16 cellular contexts compared by ENCODE assay signal in genomic region chr5:147784596-147784995, GRCh38. TPM values are rescaled to one million over a fixed set of nuclear protein-coding genes. Genes with fewer than 3 reads are reported as not detected.
DNase-seq lines count a peak whose midpoint lies in the region; ATAC-seq, FAIRE-seq and TF ChIP-seq lines count a peak whose summit lies in the region.
"Had no signal": no experiment of that assay in that cellular context is flagged by ENCODE, and none has a peak within 500 bp of the region (broad histone marks: within the 10 kb centered on the region; RNA-seq: fewer than 3 reads in every experiment).

No MANE protein-coding gene starts in this region.

- H4K5ac ChIP-seq in H1 (ENCODE audit: insufficient read length, low read depth, low read length): no peak overlapping the region

- no peak for ATAC-seq in HG03520 (IDR thresholded peaks at IDR 0.05; ENCODE audit: unreplicated experiment)
- ATAC-seq: A549, HepG2 had no signal

- no peaks in the 10 kb centered on the region; the same call in 1 of the 2 replicates for H4K20me1 ChIP-seq in Karpas-422 (ENCODE audit: insufficient read depth, low read depth, low read length)
- no peaks in the 10 kb centered on the region for H4K20me1 ChIP-seq in H1 (replicated peaks in 1 of 2; ENCODE audit: control insufficient read depth in 1 of 2, insufficient read depth in 2 of 2, low read length in 2 of 2)

- no peaks in the 10 kb centered on the region for H3K27me3 ChIP-seq in Karpas-422 (ENCODE audit: low read length)
- H3K27me3 ChIP-seq in H1 (replicated peaks in 1 of 4; ENCODE audit: control insufficient read depth in 3 of 4, extremely low read depth in 1 of 4, insufficient read depth in 3 of 4, low read length in 3 of 4): no peaks in the 10 kb centered on the region
- H3K27me3 ChIP-seq in neuronal stem cell (ENCODE audit: control insufficient read depth in 3 of 3, insufficient read depth in 3 of 3, low read depth in 1 of 3, low read length in 3 of 3): no peaks in the 10 kb centered on the region
- H3K27me3 ChIP-seq: BE2C had no signal

- peaks cover 34% of the 10 kb centered on the region for H3K4me1 ChIP-seq in Karpas-422 (ENCODE audit: low read length)
- H3K4me1 ChIP-seq in H1 (replicated peaks in 1 of 4; ENCODE audit: control insufficient read depth in 3 of 4, insufficient read depth in 4 of 4, low read length in 3 of 4): peaks cover 0 to 5% (median 2%) of the 10 kb centered on the region in 4 experiments; a peak in 2 of 7 replicates
- H3K4me1 ChIP-seq in neuronal stem cell (ENCODE audit: control insufficient read depth in 2 of 2, insufficient read depth in 1 of 2, low read depth in 1 of 2, low read length in 2 of 2): peaks cover 2 to 11% of the 10 kb centered on the region in 2 donors
- H3K4me1 ChIP-seq: A549, HAP-1 had no signal

- TF ChIP-seq RAD21 in H1 (IDR thresholded peaks at IDR 0.05 in 1 of 2, conservative IDR thresholded peaks at IDR 0.05 in 1 of 2; ENCODE audit: low read depth in 2 of 2, low read length in 2 of 2): no peak

- 0 out of 2 replicates have a peak overlapping the region, but pooled peaks have one; percentile 9 for H3K18ac ChIP-seq in H1 (ENCODE audit: extremely low read depth, low read length)
- no peak overlapping the region for H3K18ac ChIP-seq in neuronal stem cell (ENCODE audit: low read length)

- no peak overlapping the region for H3K14ac ChIP-seq in H1 (ENCODE audit: insufficient read length)
- H3K14ac ChIP-seq in neuronal stem cell (ENCODE audit: low read length): no peak overlapping the region

- H3K56ac ChIP-seq in H1 (replicated peaks; ENCODE audit: insufficient read length, low read depth, low read length): no peak overlapping the region

- H3K23ac ChIP-seq in H1 (ENCODE audit: insufficient read length) (no peak overlapping the region), neuronal stem cell (ENCODE audit: low read depth, low read length, poor library complexity) (no peak overlapping the region)

- WGBS in H1 (ENCODE audit: extremely low coverage in 1 of 2, insufficient coverage in 1 of 2, insufficient read length in 1 of 2, insufficient replicate concordance in 2 of 2, low coverage in 1 of 2, low lambda C conversion rate in 2 of 2, missing lambda C conversion rate in 1 of 2), 2 experiments: 91% methylated on average over 3 of the region's 3 CpGs; no CpG with 5 or more reads in 1 of the 2 experiments
- no CpG with 5 or more reads among the region's 3 CpGs for WGBS in neuronal stem cell (ENCODE audit: extremely low coverage in 2 of 2, insufficient read length in 2 of 2, insufficient replicate concordance in 1 of 2), 2 donors

- no peak for DNase-seq in Karpas-422
- no peak for DNase-seq in H1 (ENCODE audit: low read depth in 1 of 2, low spot score in 2 of 2)
- no peak for DNase-seq in neuronal stem cell (ENCODE audit: low spot score)
- DNase-seq in osteocyte (ENCODE audit: extremely low spot score, unreplicated experiment): no peak
- no peak for DNase-seq in middle frontal gyrus (ENCODE audit: extremely low spot score, low spot score)
- DNase-seq: BE2C, GF-D8, GOT3 had no signal

- FAIRE-seq in H1 (lab: Jason Lieb, UNC): no peak
- FAIRE-seq: A549, GM19239, HepG2, HTR-8/SVneo had no signal

- no peaks in the 10 kb centered on the region for H3K36me3 Mint-ChIP-seq in osteocyte (ENCODE audit: unreplicated experiment)

- H2BK12ac ChIP-seq in H1 (ENCODE audit: low read depth, low read length) (no peak overlapping the region), neuronal stem cell (ENCODE audit: low read length) (no peak overlapping the region)

- no peaks in the 10 kb centered on the region for H3K9me3 Mint-ChIP-seq in osteocyte (ENCODE audit: unreplicated experiment)

- H2BK15ac ChIP-seq in H1 (ENCODE audit: low read length) (no peak overlapping the region), neuronal stem cell (ENCODE audit: low read length) (no peak overlapping the region)

- no peak overlapping the region for H4K8ac ChIP-seq in H1 (ENCODE audit: extremely low read depth, insufficient read depth, low read length)
- no peak overlapping the region for H4K8ac ChIP-seq in neuronal stem cell (ENCODE audit: low read depth, low read length)

- H3K23me2 ChIP-seq in H1 (ENCODE audit: low read depth, low read length): peaks cover 5% of the 10 kb centered on the region; the same call in 1 of the 2 replicates

- peaks cover 28% of the 10 kb centered on the region for H3K79me2 ChIP-seq in Karpas-422 (ENCODE audit: low read length)
- H3K79me2 ChIP-seq in H1 (ENCODE audit: control insufficient read depth in 1 of 2, insufficient read depth in 2 of 2, low read length in 2 of 2): peaks cover 0 to 22% of the 10 kb centered on the region in 2 experiments; a peak in 2 of 4 replicates

- H3K4me3 Mint-ChIP-seq in osteocyte (ENCODE audit: unreplicated experiment): no peak overlapping the region

- H3K4me3 ChIP-seq in Karpas-422 (ENCODE audit: low read length) (no peak overlapping the region), H1 (ENCODE audit: extremely low read depth in 1 of 4, insufficient read depth in 2 of 4, low read depth in 3 of 4, low read length in 4 of 4) (no peak overlapping the region), neuronal stem cell (ENCODE audit: low read length in 2 of 2) (no peak overlapping the region)
- H3K4me3 ChIP-seq: A549, HAP-1 had no signal

- POLR2A ChIA-PET in H1 (lab: Charles Lee; ENCODE audit: partially characterized antibody): no interaction called here

- TF ChIP-seq POLR2A in H1 (IDR thresholded peaks at IDR 0.05; ENCODE audit: control extremely low read depth in 1 of 2, low read depth in 2 of 2, low read length in 2 of 2): no peak

- peaks cover 7% of the 10 kb centered on the region for H3K27me3 Mint-ChIP-seq in osteocyte (ENCODE audit: unreplicated experiment)

- TF ChIP-seq CTCF in H1 (IDR thresholded peaks at IDR 0.05; ENCODE audit: control extremely low read depth in 1 of 3, insufficient read depth in 1 of 3, low read depth in 1 of 3, low read length in 3 of 3) (no peak), osteocyte (IDR thresholded peaks at IDR 0.05) (no peak)

- CTCF ChIA-PET in H1 (lab: Charles Lee; ENCODE audit: partially characterized antibody): interaction anchor here (0.6 to 0.9 kb wide), 4 partner anchors 36 to 156 kb away, joined by 3 read pairs; no protein-coding TSS in a partner anchor

- H3K79me1 ChIP-seq in H1 (ENCODE audit: low read depth, low read length) (no peaks in the 10 kb centered on the region), neuronal stem cell (ENCODE audit: low read depth, low read length) (no peaks in the 10 kb centered on the region)

- no peak for TF ChIP-seq EP300 in H1 (IDR thresholded peaks at IDR 0.05; ENCODE audit: borderline replicate concordance in 1 of 2, low read depth in 2 of 2, low read length in 2 of 2)

- no peak overlapping the region for H3K4me2 ChIP-seq in Karpas-422 (ENCODE audit: low read depth, low read length, poor library complexity, severe bottlenecking)
- no peak overlapping the region for H3K4me2 ChIP-seq in H1 (ENCODE audit: insufficient read depth in 1 of 2, low read depth in 2 of 2, low read length in 2 of 2)
- no peak overlapping the region for H3K4me2 ChIP-seq in neuronal stem cell (ENCODE audit: insufficient read depth, low read length, poor library complexity, severe bottlenecking)
- H3K4me2 ChIP-seq: A549 had no signal

- H2BK5ac ChIP-seq in H1 (ENCODE audit: low read depth, low read length) (no peak overlapping the region), neuronal stem cell (ENCODE audit: low read length) (no peak overlapping the region)

- H3K4ac ChIP-seq in H1 (replicated peaks; ENCODE audit: insufficient read length, low read depth, low read length) (no peak overlapping the region), neuronal stem cell (ENCODE audit: low read length) (no peak overlapping the region)

- H2BK20ac ChIP-seq in H1 (ENCODE audit: low read length): peak overlapping the region; percentile 27; the same call in 1 of the 2 replicates

- H2AFZ ChIP-seq in Karpas-422 (ENCODE audit: low read length) (peak overlapping the region; percentile 84), H1 (ENCODE audit: low read length) (0 out of 2 replicates have a peak overlapping the region, but pooled peaks have one; percentile 29), neuronal stem cell (ENCODE audit: low read length) (peak overlapping the region; percentile 4)

- no peak overlapping the region for H4K91ac ChIP-seq in H1 (replicated peaks; ENCODE audit: insufficient read length, low read length)
- no peak overlapping the region for H4K91ac ChIP-seq in neuronal stem cell (ENCODE audit: low read depth, low read length, poor library complexity)

- H2AK5ac ChIP-seq in H1 (ENCODE audit: low read depth, low read length): no peak overlapping the region
- no peak overlapping the region for H2AK5ac ChIP-seq in neuronal stem cell (ENCODE audit: low read depth, low read length)

- no peak overlapping the region for H2BK120ac ChIP-seq in H1 (replicated peaks; ENCODE audit: low read depth, low read length)
- no peak overlapping the region for H2BK120ac ChIP-seq in neuronal stem cell (ENCODE audit: low read depth, low read length)

- peaks cover 14% of the 10 kb centered on the region for H3K4me1 Mint-ChIP-seq in osteocyte (ENCODE audit: unreplicated experiment)

- no peak overlapping the region for H3K27ac ChIP-seq in Karpas-422 (ENCODE audit: low read length)
- no peak overlapping the region for H3K27ac ChIP-seq in H1 (ENCODE audit: low read depth, low read length)
- no peak overlapping the region for H3K27ac ChIP-seq in neuronal stem cell (replicated peaks; ENCODE audit: low read length)
- H3K27ac ChIP-seq: A549, C4-2B had no signal

- H3K36me3 ChIP-seq in Karpas-422 (ENCODE audit: insufficient read depth, low read length) (no peaks in the 10 kb centered on the region), H1 (ENCODE audit: control insufficient read depth in 2 of 4, insufficient read depth in 4 of 4, low read length in 3 of 4) (no peaks in the 10 kb centered on the region), neuronal stem cell (replicated peaks in 1 of 2; ENCODE audit: control insufficient read depth in 2 of 2, insufficient read depth in 2 of 2, low read length in 2 of 2) (no peaks in the 10 kb centered on the region)
- H3K36me3 ChIP-seq: BE2C, HAP-1 had no signal

- no peak overlapping the region for H3K27ac Mint-ChIP-seq in osteocyte (ENCODE audit: unreplicated experiment)

- no peaks in the 10 kb centered on the region for H3K9me2 ChIP-seq in Karpas-422 (replicated peaks; ENCODE audit: insufficient read depth, low read length)

- H3K9me3 ChIP-seq in Karpas-422 (ENCODE audit: low read length): no peaks in the 10 kb centered on the region
- no peaks in the 10 kb centered on the region for H3K9me3 ChIP-seq in H1 (ENCODE audit: insufficient read depth in 2 of 2, low read depth in 1 of 2, low read length in 1 of 2)
- H3K9me3 ChIP-seq in neuronal stem cell (replicated peaks in 1 of 2; ENCODE audit: control insufficient read depth in 2 of 2, insufficient read depth in 1 of 2, low read depth in 1 of 2, low read length in 2 of 2): no peaks in the 10 kb centered on the region
- H3K9me3 ChIP-seq: A549, BE2C, HAP-1 had no signal

- H3K9ac ChIP-seq in Karpas-422 (ENCODE audit: low read length) (no peak overlapping the region), H1 (replicated peaks in 1 of 4; ENCODE audit: extremely low read depth in 1 of 4, low read depth in 3 of 4, low read length in 3 of 4) (no peak overlapping the region), neuronal stem cell (ENCODE audit: low read depth, low read length, poor library complexity) (no peak overlapping the region)

RNA-seq across cellular contexts. Expression of gene JAKMIP2, which starts 2.1 kb away (rescaled TPM):
- total RNA-seq in Karpas-422 (2014; rRNA removed; shearing (Covaris generic); ENCODE audit: low replicate concordance): 39.5 and 58.7 TPM in 2 replicates
- total RNA-seq in H1 (2021; fragmentation: NEBNext Ultra II Directional; extraction: Animal tissue kit (Norgen Biotek cat#: 25700)): 13.4 and 13.6 TPM in 2 replicates
- 2.4 and 3.2 TPM in 2 replicates for polyA plus RNA-seq in H1 (2011; rRNA removed)
- polyA plus RNA-seq in H1 (2011; cell fraction: cytosol; rRNA removed): 4.9 TPM
- polyA plus RNA-seq in H1 (2011; cell fraction: nucleus; rRNA removed): 22.7 TPM
- 7.6 to 10.9 TPM (median 10.5 TPM) in 4 replicates for polyA plus RNA-seq in H1 (2012, experiment 1 of 2)
- 0.52 TPM for polyA plus RNA-seq in H1 (2012, experiment 2 of 2)
- 13.6 TPM for polyA plus RNA-seq in H1 (2013, experiment 1 of 2)
- 13.7 TPM for polyA plus RNA-seq in H1 (2013, experiment 2 of 2)
- 15.7 and 26.1 TPM in 2 replicates for polyA minus RNA-seq in H1 (2011; rRNA and poly(A)+ RNA removed)
- 8.4 TPM for polyA minus RNA-seq in H1 (2011; cell fraction: cytosol; rRNA and poly(A)+ RNA removed)
- 41.8 TPM for polyA minus RNA-seq in H1 (2011; cell fraction: nucleus; rRNA and poly(A)+ RNA removed)
- 32.6 TPM for polyA plus RNA-seq in neuronal stem cell (2013, experiment 1 of 2)
- polyA plus RNA-seq in neuronal stem cell (2013, experiment 2 of 2): 33.8 TPM
- 1.8 and 2.0 TPM in 2 replicates for total RNA-seq in osteocyte

RNA-seq across cellular contexts. Expression of gene SPINK1, which starts 46.9 kb away (rescaled TPM):
- not detected in 2 replicates for total RNA-seq in Karpas-422 (2014; rRNA removed; shearing (Covaris generic); ENCODE audit: low replicate concordance)
- 0.48 TPM in 1 of 2 replicates, not detected in the other for total RNA-seq in H1 (2021; fragmentation: NEBNext Ultra II Directional; extraction: Animal tissue kit (Norgen Biotek cat#: 25700))
- 1.3 TPM in 2 replicates for polyA plus RNA-seq in H1 (2011; rRNA removed)
- 1.7 TPM for polyA plus RNA-seq in H1 (2011; cell fraction: cytosol; rRNA removed)
- 3.9 TPM for polyA plus RNA-seq in H1 (2011; cell fraction: nucleus; rRNA removed)
- 0.67 to 2.4 TPM (median 1.6 TPM) in 4 replicates for polyA plus RNA-seq in H1 (2012, experiment 1 of 2)
- not detected for polyA plus RNA-seq in H1 (2012, experiment 2 of 2)
- 4.6 TPM for polyA plus RNA-seq in H1 (2013, experiment 1 of 2)
- 5.7 TPM for polyA plus RNA-seq in H1 (2013, experiment 2 of 2)
- polyA minus RNA-seq in H1 (2011; rRNA and poly(A)+ RNA removed): 0.50 and 0.73 TPM in 2 replicates
- polyA minus RNA-seq in H1 (2011; cell fraction: cytosol; rRNA and poly(A)+ RNA removed): not detected
- polyA minus RNA-seq in H1 (2011; cell fraction: nucleus; rRNA and poly(A)+ RNA removed): 1.9 TPM
- polyA plus RNA-seq in neuronal stem cell (2013, experiment 1 of 2): not detected
- not detected for polyA plus RNA-seq in neuronal stem cell (2013, experiment 2 of 2)
- total RNA-seq in osteocyte: not detected in 2 replicates
- polyA plus RNA-seq: AG04450 had no signal

Comparison
In these comparisons a context has a peak if more than half of its experiments do, and no peak if none do; other contexts are left out.
1. H2AFZ ChIP-seq: peak in every context shown above with its lines; median percentile 84 in Karpas-422; 29 in H1; 4 in neuronal stem cell.